ENCODE assay signal across 20 cellular contexts in genomic region chr12:132066749-132067148, GRCh38.
A peak's percentile ranks its signal among the peaks of the same experiment; 100 is the strongest.
DNase-seq lines count a peak whose midpoint lies in the region; ATAC-seq and TF ChIP-seq lines count a peak whose summit lies in the region.
"Had no signal": no experiment of that assay in that cellular context is flagged by ENCODE, and none has a peak within 500 bp of the region (broad histone marks: within the 10 kb centered on the region; RNA-seq: fewer than 3 reads in every experiment).

No MANE protein-coding gene starts in this region.

- peak; percentile 6; the same call in 2 of the 3 replicates for ATAC-seq in DND-41 (ENCODE audit: insufficient read depth, low read depth)
- no peak for ATAC-seq in activated CD8-positive, alpha-beta T cell treated with anti-CD3 and anti-CD28 coated beads for 36 hours
- no peak for ATAC-seq in memory B cell (ENCODE audit: low read depth)
- ATAC-seq in HG02884 (IDR thresholded peaks at IDR 0.05; ENCODE audit: unreplicated experiment) = no peak
- ATAC-seq: gastrocnemius medialis had no signal

- POLR2A ChIA-PET in activated CD8-positive, alpha-beta T cell treated with anti-CD3 and anti-CD28 coated beads for 36 hours (lab: Charles Lee) = no interaction called here

- peaks cover 59 to 100% (median 99%) of the 10 kb centered on the region in 10 experiments for H3K4me1 ChIP-seq in BLaER1 treated with 17β-estradiol and CSF1 and Interleukin-3, amounts not matched to agents 10 nM and 100 nM
- H3K4me1 ChIP-seq in DND-41 (ENCODE audit: insufficient read depth, low read length) = peaks cover 55% of the 10 kb centered on the region
- H3K4me1 ChIP-seq: gastrocnemius medialis, prostate gland, transverse colon had no signal

- intact Hi-C loops in activated CD8-positive, alpha-beta T cell treated with anti-CD3 and anti-CD28 coated beads for 36 hours (cut with micrococcal nuclease) = no loop called here

- H3K27ac Mint-ChIP-seq in activated CD8-positive, alpha-beta T cell treated with anti-CD3 and anti-CD28 coated beads for 36 hours = peak overlapping the region; percentile 81
- H3K27ac Mint-ChIP-seq in memory B cell = peak overlapping the region; percentile 80
- H3K27ac Mint-ChIP-seq: nephron had no signal

- peak overlapping the region; percentile 2 for H3K4me3 Mint-ChIP-seq in activated CD8-positive, alpha-beta T cell treated with anti-CD3 and anti-CD28 coated beads for 36 hours
- peak overlapping the region; percentile 84 for H3K4me3 Mint-ChIP-seq in memory B cell
- H3K4me3 Mint-ChIP-seq: nephron had no signal

- H3K4me3 ChIP-seq in BLaER1 treated with 17β-estradiol and CSF1 and Interleukin-3, amounts not matched to agents 10 nM and 100 nM = 0 out of 20 replicates have a peak overlapping the region, but pooled peaks of 1 of the 10 experiments have one; percentile 7
- H3K4me3 ChIP-seq in DND-41 (ENCODE audit: low read depth in 1 of 2, low read length in 2 of 2) = peak overlapping the region in 1 of 2 experiments; percentile 18; a peak in 1 of 4 replicates
- H3K4me3 ChIP-seq: gastrocnemius medialis, PC-9, prostate gland, SK-N-MC, smooth muscle cell, transverse colon had no signal

- no peaks in the 10 kb centered on the region for H3K9me3 Mint-ChIP-seq in activated CD8-positive, alpha-beta T cell treated with anti-CD3 and anti-CD28 coated beads for 36 hours
- no peaks in the 10 kb centered on the region for H3K9me3 Mint-ChIP-seq in memory B cell
- H3K9me3 Mint-ChIP-seq: nephron had no signal

- H4K20me1 ChIP-seq in BLaER1 treated with 17β-estradiol and CSF1 and Interleukin-3, amounts not matched to agents 10 nM and 100 nM = peaks cover 70 to 100% (median 98%) of the 10 kb centered on the region in 11 experiments
- no peaks in the 10 kb centered on the region for H4K20me1 ChIP-seq in DND-41 (ENCODE audit: insufficient read depth, low read length)

- H3K36me3 ChIP-seq in BLaER1 treated with 17β-estradiol and CSF1 and Interleukin-3, amounts not matched to agents 10 nM and 100 nM = peaks cover 52 to 76% (median 61%) of the 10 kb centered on the region in 11 experiments
- H3K36me3 ChIP-seq in DND-41 (ENCODE audit: insufficient read depth, low read length) = peaks cover 80% of the 10 kb centered on the region

- TF ChIP-seq CTCF in DND-41 (IDR thresholded peaks at IDR 0.05; ENCODE audit: borderline replicate concordance, extremely low read depth, low read length, poor library complexity, severe bottlenecking) (no peak), GM13977 (IDR thresholded peaks at IDR 0.05; ENCODE audit: extremely low read depth, insufficient read depth, missing control alignments) (no peak)
- no peak for TF ChIP-seq CTCF in activated CD8-positive, alpha-beta T cell treated with anti-CD3 and anti-CD28 coated beads for 36 hours (IDR thresholded peaks at IDR 0.05)

- no peak overlapping the region for H3K27ac ChIP-seq in BLaER1 treated with 17β-estradiol and CSF1 and Interleukin-3, amounts not matched to agents 10 nM and 100 nM
- H3K27ac ChIP-seq in DND-41 (ENCODE audit: low read length) = peak overlapping the region; percentile 86
- H3K27ac ChIP-seq: brain microvascular endothelial cell, gastrocnemius medialis, PC-9, prostate gland, SK-N-MC, transverse colon had no signal

- H2AFZ ChIP-seq in DND-41 (ENCODE audit: low read depth, low read length) = peak overlapping the region; percentile 43; the same call in 1 of the 2 replicates
- H2AFZ ChIP-seq: PC-9 had no signal

- peaks cover 0 to 34% (median 0%) of the 10 kb centered on the region in 11 experiments; a peak in 4 of 22 replicates for H3K27me3 ChIP-seq in BLaER1 treated with 17β-estradiol and CSF1 and Interleukin-3, amounts not matched to agents 10 nM and 100 nM
- no peaks in the 10 kb centered on the region for H3K27me3 ChIP-seq in DND-41 (ENCODE audit: insufficient read depth, low read length, poor library complexity)
- H3K27me3 ChIP-seq: brain microvascular endothelial cell, gastrocnemius medialis, transverse colon had no signal

- H3K4me1 Mint-ChIP-seq in activated CD8-positive, alpha-beta T cell treated with anti-CD3 and anti-CD28 coated beads for 36 hours (ENCODE audit: low read depth) = peaks cover 29% of the 10 kb centered on the region
- peaks cover 47% of the 10 kb centered on the region for H3K4me1 Mint-ChIP-seq in memory B cell

- CTCF ChIA-PET in activated CD8-positive, alpha-beta T cell treated with anti-CD3 and anti-CD28 coated beads for 36 hours (lab: Charles Lee) = no interaction called here

- peaks cover 3% of the 10 kb centered on the region; the same call in 1 of the 2 replicates for H3K79me2 ChIP-seq in DND-41 (ENCODE audit: insufficient read depth, low read length)

- no peaks in the 10 kb centered on the region for H3K9me3 ChIP-seq in BLaER1 treated with 17β-estradiol and CSF1 and Interleukin-3, amounts not matched to agents 10 nM and 100 nM (replicated peaks in 1 of 11)
- H3K9me3 ChIP-seq in DND-41 (ENCODE audit: insufficient read depth, low read length, severe bottlenecking) = no peaks in the 10 kb centered on the region
- H3K9me3 ChIP-seq: gastrocnemius medialis, prostate gland, transverse colon had no signal

- no peak for DNase-seq in DND-41
- no peak for DNase-seq in activated CD8-positive, alpha-beta T cell treated with anti-CD3 and anti-CD28 coated beads for 36 hours
- no peak for DNase-seq in memory B cell (ENCODE audit: low spot score in 2 of 2)
- DNase-seq in DMS 273 treated with DMSO at 0.1 percent for 48 hours (lab: John Stamatoyannopoulos, UW) = no peak
- DNase-seq in GM13977 (ENCODE audit: low spot score) = no peak
- no peak for DNase-seq in OCI-M1 (lab: John Stamatoyannopoulos, UW)
- DNase-seq: brain microvascular endothelial cell, DMS153, gastrocnemius medialis, GOT3, NCI-H1048, NCI-H526 treated with DMSO at 0.1 percent for 48 hours, PC-9 had no signal

- peak overlapping the region in 2 of 11 experiments; percentile 36 to 39; a peak in 3 of 22 replicates for H3K9ac ChIP-seq in BLaER1 treated with 17β-estradiol and CSF1 and Interleukin-3, amounts not matched to agents 10 nM and 100 nM
- peak overlapping the region; percentile 49 for H3K9ac ChIP-seq in DND-41 (ENCODE audit: low read depth, low read length)

- peaks cover 26% of the 10 kb centered on the region for H3K36me3 Mint-ChIP-seq in activated CD8-positive, alpha-beta T cell treated with anti-CD3 and anti-CD28 coated beads for 36 hours (ENCODE audit: low read depth)
- peaks cover 17% of the 10 kb centered on the region for H3K36me3 Mint-ChIP-seq in memory B cell

- H3K27me3 Mint-ChIP-seq in activated CD8-positive, alpha-beta T cell treated with anti-CD3 and anti-CD28 coated beads for 36 hours = no peaks in the 10 kb centered on the region
- H3K27me3 Mint-ChIP-seq in memory B cell = no peaks in the 10 kb centered on the region

- in situ Hi-C loops in GM13977 (cut with MboI; ENCODE audit: low pct_unique_long_range_greater_than_20kb, low sequenced_read_pairs, unreplicated experiment) = no loop called here

- peak overlapping the region; percentile 73 to 91 (median 81) for H3K4me2 ChIP-seq in BLaER1 treated with 17β-estradiol and CSF1 and Interleukin-3, amounts not matched to agents 10 nM and 100 nM
- peak overlapping the region; percentile 46 for H3K4me2 ChIP-seq in DND-41 (ENCODE audit: insufficient read depth, low read length)
- H3K4me2 ChIP-seq: PC-9, smooth muscle cell had no signal
